In the genomic region with DNA sequence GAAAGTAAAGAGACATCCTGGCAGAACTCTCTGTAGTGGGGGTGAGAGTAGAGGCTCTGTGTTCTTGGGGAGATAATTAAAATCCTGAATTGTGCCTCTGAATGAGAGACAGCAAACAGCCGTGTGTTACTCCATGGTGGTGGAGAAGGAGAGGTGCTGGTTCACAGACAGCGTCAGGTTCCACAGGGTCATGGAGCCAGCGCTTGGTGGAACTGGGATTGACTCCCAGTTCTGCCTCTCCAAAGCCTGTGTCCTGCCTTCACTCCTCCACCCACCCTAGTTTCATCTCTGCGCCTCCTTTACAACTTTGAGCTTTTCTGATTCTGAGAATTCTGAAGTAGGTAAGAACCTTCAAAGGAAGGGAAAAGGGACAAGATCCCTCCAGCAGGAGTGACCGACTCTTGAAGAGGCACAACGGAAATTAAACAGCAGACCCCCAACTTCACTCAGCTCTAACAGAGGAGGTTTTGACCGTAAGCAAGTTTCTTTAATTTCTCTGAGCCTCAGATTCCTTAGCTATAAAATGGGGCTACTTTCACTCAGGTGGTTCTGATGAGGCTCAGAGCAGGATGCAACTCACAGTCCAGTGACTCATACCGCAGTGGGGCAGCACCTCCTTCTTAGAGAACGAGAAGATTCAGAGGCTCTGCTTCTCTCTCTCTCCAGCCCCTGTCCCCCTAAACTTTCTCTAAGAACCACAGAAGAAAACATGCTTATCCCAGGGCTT, we compare ENCODE assay signal across 20 cellular contexts.
DNase-seq lines count a peak whose midpoint lies in the region; ATAC-seq and TF ChIP-seq lines count a peak whose summit lies in the region.
"Had no signal": no experiment of that assay in that cellular context is flagged by ENCODE, and none has a peak within 500 bp of the region (broad histone marks: within the 10 kb centered on the region; RNA-seq: fewer than 3 reads in every experiment).

No MANE protein-coding gene starts in this region.

- intact Hi-C loops in left cardiac atrium (cut with DNase I) (no loop called here), MCF 10A (cut with micrococcal nuclease) (no loop called here)

- H3K4me3 Mint-ChIP-seq in nephron (no peak overlapping the region), MCF 10A (ENCODE audit: unreplicated experiment) (no peak overlapping the region)
- H3K4me3 Mint-ChIP-seq in CD8-positive, alpha-beta memory T cell = no peak overlapping the region
- H3K4me3 Mint-ChIP-seq: HFFc6 had no signal

- H3K27me3 ChIP-seq in right atrium auricular region = no peaks in the 10 kb centered on the region
- no peaks in the 10 kb centered on the region for H3K27me3 ChIP-seq in CD8-positive, alpha-beta memory T cell (ENCODE audit: insufficient read depth, low read length, poor library complexity, severe bottlenecking)
- H3K27me3 ChIP-seq: BLaER1 treated with 17β-estradiol and CSF1 and Interleukin-3, amounts not matched to agents 10 nM and 100 nM had no signal

- H3K4me1 Mint-ChIP-seq in nephron (peaks cover 59% of the 10 kb centered on the region), MCF 10A (ENCODE audit: insufficient read depth, unreplicated experiment) (no peaks in the 10 kb centered on the region)
- no peaks in the 10 kb centered on the region for H3K4me1 Mint-ChIP-seq in CD8-positive, alpha-beta memory T cell

- DNase-seq in right atrium auricular region (ENCODE audit: low spot score) = peak; percentile 36
- DNase-seq in left cardiac atrium = no peak
- DNase-seq in coronary artery (ENCODE audit: low spot score) = peak; percentile 43
- DNase-seq in MCF 10A (ENCODE audit: unreplicated experiment) = no peak
- no peak for DNase-seq in foreskin melanocyte
- no peak for DNase-seq in CD8-positive, alpha-beta memory T cell
- DNase-seq: DMS 273 treated with DMSO at 0.1 percent for 48 hours, GF-D8, GM23248, HFFc6, Karpas-422, MM.1S, NCI-H1092 treated with DMSO at 0.1 percent for 48 hours, NCI-H2107, NCI-H526 treated with DMSO at 0.1 percent for 48 hours had no signal

- H3K27ac Mint-ChIP-seq in nephron = peak overlapping the region in 2 of 3 experiments; percentile 23 to 58
- H3K27ac Mint-ChIP-seq in MCF 10A (ENCODE audit: low read depth, unreplicated experiment) = no peak overlapping the region
- peak overlapping the region in 1 of 8 donors; percentile 74 for H3K27ac Mint-ChIP-seq in CD8-positive, alpha-beta memory T cell
- H3K27ac Mint-ChIP-seq: HFFc6 had no signal

- no peaks in the 10 kb centered on the region for H3K36me3 Mint-ChIP-seq in nephron (ENCODE audit: low read depth)
- no peaks in the 10 kb centered on the region for H3K36me3 Mint-ChIP-seq in MCF 10A (ENCODE audit: insufficient read depth, unreplicated experiment)
- no peaks in the 10 kb centered on the region for H3K36me3 Mint-ChIP-seq in CD8-positive, alpha-beta memory T cell

- H3K4me3 ChIP-seq in right atrium auricular region = no peak overlapping the region
- no peak overlapping the region for H3K4me3 ChIP-seq in coronary artery
- no peak overlapping the region for H3K4me3 ChIP-seq in CD8-positive, alpha-beta memory T cell (ENCODE audit: low read length)
- H3K4me3 ChIP-seq: A549; BLaER1 treated with 17β-estradiol and CSF1 and Interleukin-3, amounts not matched to agents 10 nM and 100 nM; GM23248; SJSA1 had no signal

- CTCF ChIA-PET in MCF 10A (lab: Yijun Ruan, JAX) = no interaction called here
- CTCF ChIA-PET in CD8-positive, alpha-beta memory T cell (lab: Charles Lee) = no interaction called here

- ATAC-seq in left cardiac atrium = no peak
- ATAC-seq: A549 had no signal

- H3K27me3 Mint-ChIP-seq in nephron (ENCODE audit: low read depth) (peaks cover 11% of the 10 kb centered on the region), MCF 10A (ENCODE audit: insufficient read depth, unreplicated experiment) (peaks cover 54% of the 10 kb centered on the region)
- peaks cover 4 to 40% of the 10 kb centered on the region in 2 donors for H3K27me3 Mint-ChIP-seq in CD8-positive, alpha-beta memory T cell

- H3K9me3 Mint-ChIP-seq in nephron (no peaks in the 10 kb centered on the region), MCF 10A (ENCODE audit: unreplicated experiment) (no peaks in the 10 kb centered on the region)
- H3K9me3 Mint-ChIP-seq in CD8-positive, alpha-beta memory T cell = peaks cover 0 to 2% (median 0%) of the 10 kb centered on the region in 5 donors
- H3K9me3 Mint-ChIP-seq: HFFc6 had no signal

- BruUV-seq in MCF 10A (replicated peaks; lab: Mats Ljungman, UMichigan) = no TSS peak

- H3K36me3 ChIP-seq in right atrium auricular region = no peaks in the 10 kb centered on the region
- no peaks in the 10 kb centered on the region for H3K36me3 ChIP-seq in CD8-positive, alpha-beta memory T cell (ENCODE audit: insufficient read depth, low read length)
- H3K36me3 ChIP-seq: BLaER1 treated with 17β-estradiol and CSF1 and Interleukin-3, amounts not matched to agents 10 nM and 100 nM; SJSA1 had no signal

- H3K4me1 ChIP-seq in right atrium auricular region = no peaks in the 10 kb centered on the region
- no peaks in the 10 kb centered on the region for H3K4me1 ChIP-seq in CD8-positive, alpha-beta memory T cell (ENCODE audit: insufficient read depth, low read length)
- H3K4me1 ChIP-seq: A549, SJSA1 had no signal

- no peaks in the 10 kb centered on the region for H3K9me3 ChIP-seq in right atrium auricular region
- H3K9me3 ChIP-seq in CD8-positive, alpha-beta memory T cell (ENCODE audit: low read length) = no peaks in the 10 kb centered on the region
- H3K9me3 ChIP-seq: A549; BLaER1 treated with 17β-estradiol and CSF1 and Interleukin-3, amounts not matched to agents 10 nM and 100 nM; SJSA1 had no signal

- TF ChIP-seq CTCF in right atrium auricular region (IDR thresholded peaks at IDR 0.05) (no peak), coronary artery (IDR thresholded peaks at IDR 0.05) (no peak), nephron (IDR thresholded peaks at IDR 0.05; ENCODE audit: unreplicated experiment in 3 of 3) (no peak), MCF 10A (IDR thresholded peaks at IDR 0.05; ENCODE audit: unreplicated experiment) (no peak)

- POLR2A ChIA-PET in MCF 10A (lab: Yijun Ruan, JAX) = no interaction called here
- POLR2A ChIA-PET in CD8-positive, alpha-beta memory T cell (lab: Charles Lee) = no interaction called here

- H3K27ac ChIP-seq in right atrium auricular region (no peak overlapping the region), coronary artery (no peak overlapping the region)
- H3K27ac ChIP-seq in CD8-positive, alpha-beta memory T cell (ENCODE audit: low read depth, low read length) = no peak overlapping the region
- H3K27ac ChIP-seq: A549; BLaER1 treated with 17β-estradiol and CSF1 and Interleukin-3, amounts not matched to agents 10 nM and 100 nM; GM23248; RWPE1; SJSA1 had no signal

Comparison
In these comparisons a context has a peak if more than half of its experiments do, and no peak if none do; other contexts are left out.
1. DNase-seq: peak in right atrium auricular region (single experiment) and coronary artery (single experiment); none in left cardiac atrium (single experiment), MCF 10A (single experiment), foreskin melanocyte (single experiment) and CD8-positive, alpha-beta memory T cell (0 of 5).